In genomic region chr10:3111626-3112220, GRCh38 we compare ENCODE assay signal across 16 cellular contexts. TPM values are rescaled to one million over a fixed set of nuclear protein-coding genes. Genes with fewer than 3 reads are reported as not detected.
DNase-seq lines count a peak whose midpoint lies in the region; ATAC-seq, FAIRE-seq and TF ChIP-seq lines count a peak whose summit lies in the region.
"Had no signal": no experiment of that assay in that cellular context is flagged by ENCODE, and none has a peak within 500 bp of the region (broad histone marks: within the 10 kb centered on the region; RNA-seq: fewer than 3 reads in every experiment).

No MANE protein-coding gene starts in this region.

- H3K4me2 ChIP-seq in BLaER1, result peak overlapping the region; percentile 60
- no peak overlapping the region for H3K4me2 ChIP-seq in astrocyte (ENCODE audit: low read length)

- no peak overlapping the region for H2AFZ ChIP-seq in astrocyte (ENCODE audit: low read depth, low read length)

- H3K27ac ChIP-seq in BLaER1 (peak overlapping the region; percentile 64), astrocyte (ENCODE audit: low read depth, low read length) (peak overlapping the region; percentile 18)
- H3K27ac ChIP-seq: transverse colon had no signal

- ATAC-seq in GM19397 (IDR thresholded peaks at IDR 0.05; ENCODE audit: unreplicated experiment), result no peak
- ATAC-seq: activated T-cell treated with anti-CD3 and anti-CD28 coated beads, Interleukin-2, amount 50 U/mL, for 4 hours; stimulated activated memory B cell treated with anti-CD40 and anti-IgM and Interleukin-4, amounts not matched to agents 10 μg/mL and 1 μg/mL and 100 μg/mL, for 72 hours had no signal

- peaks cover 24% of the 10 kb centered on the region for H3K79me2 ChIP-seq in astrocyte (ENCODE audit: insufficient read depth, low read length)

- H3K9me3 Mint-ChIP-seq in astrocyte (ENCODE audit: unreplicated experiment) (no peaks in the 10 kb centered on the region), nephron progenitor cell (no peaks in the 10 kb centered on the region)
- H3K9me3 Mint-ChIP-seq: activated naive CD4-positive, alpha-beta T cell treated with anti-CD3 and anti-CD28 coated beads, Interleukin-2, amount 50 U/mL, for 24 hours; activated T-cell treated with anti-CD3 and anti-CD28 coated beads, Interleukin-2, amount 50 U/mL, for 4 hours; H9; stimulated activated memory B cell treated with anti-CD40 and anti-IgM and Interleukin-4, amounts not matched to agents 10 μg/mL and 1 μg/mL and 100 μg/mL, for 72 hours had no signal

- H3K9me3 ChIP-seq in BLaER1 (no peaks in the 10 kb centered on the region), astrocyte (ENCODE audit: insufficient read depth, low read depth, low read length) (no peaks in the 10 kb centered on the region)
- H3K9me3 ChIP-seq: transverse colon had no signal

- H3K4me1 Mint-ChIP-seq in astrocyte (ENCODE audit: low read depth, unreplicated experiment) (peaks cover 3% of the 10 kb centered on the region), nephron progenitor cell (peaks cover 24% of the 10 kb centered on the region)
- H3K4me1 Mint-ChIP-seq: activated naive CD4-positive, alpha-beta T cell treated with anti-CD3 and anti-CD28 coated beads, Interleukin-2, amount 50 U/mL, for 24 hours; H9 had no signal

- H4K20me1 ChIP-seq in BLaER1 (peaks cover 70% of the 10 kb centered on the region), astrocyte (ENCODE audit: insufficient read depth, low read length) (peaks cover 17% of the 10 kb centered on the region)

- FAIRE-seq in astrocyte (lab: Jason Lieb, UNC), result no peak

- DNase-seq in astrocyte (ENCODE audit: low read depth), result no peak
- DNase-seq in glomerular visceral epithelial cell (ENCODE audit: extremely low spot score), result peak; percentile 32
- peak; percentile 28 for DNase-seq in nephron progenitor cell
- no peak for DNase-seq in UCSD-AML1 (lab: John Stamatoyannopoulos, UW; ENCODE audit: unreplicated experiment)
- DNase-seq in foreskin melanocyte, result no peak
- DNase-seq in NCI-H1105 (lab: John Stamatoyannopoulos, UW), result no peak
- DNase-seq: activated T-cell treated with anti-CD3 and anti-CD28 coated beads, Interleukin-2, amount 50 U/mL, for 4 hours; central memory CD4-positive, alpha-beta T cell; DMS153; H9; NCI-H1694 treated with DMSO at 0.1 percent for 48 hours; transverse colon had no signal

- peak overlapping the region; percentile 19; the same call in 1 of the 2 replicates for H3K9ac ChIP-seq in BLaER1
- no peak overlapping the region for H3K9ac ChIP-seq in astrocyte (ENCODE audit: low read length)

- H3K36me3 Mint-ChIP-seq in astrocyte (ENCODE audit: low read depth, unreplicated experiment) (peaks cover 44% of the 10 kb centered on the region), nephron progenitor cell (ENCODE audit: low read depth) (peaks cover 28% of the 10 kb centered on the region)

- H3K4me1 ChIP-seq in BLaER1 (peaks cover 31% of the 10 kb centered on the region), astrocyte (ENCODE audit: insufficient read depth, low read length) (peaks cover 17% of the 10 kb centered on the region)
- H3K4me1 ChIP-seq: transverse colon had no signal

- H3K27me3 Mint-ChIP-seq in astrocyte (ENCODE audit: low read depth, unreplicated experiment), result no peaks in the 10 kb centered on the region
- peaks cover 2% of the 10 kb centered on the region for H3K27me3 Mint-ChIP-seq in nephron progenitor cell (ENCODE audit: low read depth, poor library complexity)
- H3K27me3 Mint-ChIP-seq: activated naive CD4-positive, alpha-beta T cell treated with anti-CD3 and anti-CD28 coated beads, Interleukin-2, amount 50 U/mL, for 24 hours; stimulated activated memory B cell treated with anti-CD40 and anti-IgM and Interleukin-4, amounts not matched to agents 10 μg/mL and 1 μg/mL and 100 μg/mL, for 72 hours had no signal

- no peak overlapping the region for H3K4me3 ChIP-seq in BLaER1
- H3K4me3 ChIP-seq in astrocyte (ENCODE audit: insufficient read depth, low read depth, low read length), result no peak overlapping the region
- H3K4me3 ChIP-seq: transverse colon had no signal

- H3K4me3 Mint-ChIP-seq in astrocyte (ENCODE audit: unreplicated experiment), result no peak overlapping the region
- H3K4me3 Mint-ChIP-seq in nephron progenitor cell, result no peak overlapping the region
- H3K4me3 Mint-ChIP-seq: activated naive CD4-positive, alpha-beta T cell treated with anti-CD3 and anti-CD28 coated beads, Interleukin-2, amount 50 U/mL, for 24 hours; activated T-cell treated with anti-CD3 and anti-CD28 coated beads, Interleukin-2, amount 50 U/mL, for 4 hours; H9; stimulated activated memory B cell treated with anti-CD40 and anti-IgM and Interleukin-4, amounts not matched to agents 10 μg/mL and 1 μg/mL and 100 μg/mL, for 72 hours had no signal

- H3K27me3 ChIP-seq in BLaER1, result no peaks in the 10 kb centered on the region
- no peaks in the 10 kb centered on the region for H3K27me3 ChIP-seq in astrocyte (ENCODE audit: insufficient read depth, low read length)
- H3K27me3 ChIP-seq: transverse colon had no signal

- H3K27ac Mint-ChIP-seq in astrocyte (ENCODE audit: unreplicated experiment) (peak overlapping the region; percentile 58), nephron progenitor cell (no peak overlapping the region)
- H3K27ac Mint-ChIP-seq: activated naive CD4-positive, alpha-beta T cell treated with anti-CD3 and anti-CD28 coated beads, Interleukin-2, amount 50 U/mL, for 24 hours; stimulated activated memory B cell treated with anti-CD40 and anti-IgM and Interleukin-4, amounts not matched to agents 10 μg/mL and 1 μg/mL and 100 μg/mL, for 72 hours had no signal

- TF ChIP-seq CTCF in astrocyte (IDR thresholded peaks at IDR 0.05; ENCODE audit: insufficient read depth, low read depth, low read length) (no peak), nephron progenitor cell (IDR thresholded peaks at IDR 0.05) (no peak)

- H3K36me3 ChIP-seq in BLaER1, result peaks cover 98% of the 10 kb centered on the region
- H3K36me3 ChIP-seq in astrocyte (ENCODE audit: insufficient read depth, low read length), result peaks cover 53% of the 10 kb centered on the region

RNA-seq across cellular contexts. Expression of gene PFKP, which starts 44.4 kb away (rescaled TPM):
- total RNA-seq in astrocyte, result 356 and 361 TPM in 2 replicates

Comparison
In these comparisons a context has a peak if more than half of its experiments do, and no peak if none do; other contexts are left out.
1. DNase-seq: peak in glomerular visceral epithelial cell (single experiment) and nephron progenitor cell (single experiment); none in astrocyte (single experiment), UCSD-AML1 (single experiment), foreskin melanocyte (single experiment) and NCI-H1105 (single experiment).